In genomic region chr16:50604065-50604418, GRCh38 we compare ENCODE assay signal across 22 cellular contexts. TPM values are rescaled to one million over a fixed set of nuclear protein-coding genes. Genes with fewer than 3 reads are reported as not detected.
DNase-seq lines count a peak whose midpoint lies in the region; ATAC-seq and TF ChIP-seq lines count a peak whose summit lies in the region.
"Had no signal": no experiment of that assay in that cellular context is flagged by ENCODE, and none has a peak within 500 bp of the region (broad histone marks: within the 10 kb centered on the region; RNA-seq: fewer than 3 reads in every experiment).

No MANE protein-coding gene starts in this region.

- no peaks in the 10 kb centered on the region for H3K27me3 ChIP-seq in esophagus (ENCODE audit: control insufficient read depth in 1 of 2, insufficient read depth in 2 of 2, low read length in 2 of 2)
- H3K27me3 ChIP-seq in transverse colon: no peaks in the 10 kb centered on the region

- in situ Hi-C loops in transverse colon (cut with MboI; ENCODE audit: low pct_ligation_motif_present in 1 of 4, low pct_unique_long_range_greater_than_20kb in 1 of 4, low sequenced_read_pairs in 3 of 4): no loop called here

- ATAC-seq in T-helper 17 cell: no peak
- no peak for ATAC-seq in GM18870 (IDR thresholded peaks at IDR 0.05; ENCODE audit: unreplicated experiment)
- ATAC-seq in stimulated activated naive B cell treated with anti-CD40 and anti-IgM and Interleukin-4, amounts not matched to agents 10 μg/mL and 1 μg/mL and 100 μg/mL, for 72 hours (replicated peaks): no peak
- ATAC-seq: activated CD8-positive, alpha-beta T cell treated with anti-CD3 and anti-CD28 coated beads for 36 hours; activated T-cell treated with anti-CD3 and anti-CD28 coated beads, Interleukin-2, amount 50 U/mL, for 4 hours had no signal

- H3K4me1 ChIP-seq in esophagus (ENCODE audit: control insufficient read depth in 2 of 2, insufficient read depth in 2 of 2, low read length in 1 of 2): peaks cover 17 to 23% of the 10 kb centered on the region in 2 donors
- peaks cover 29 to 53% (median 40%) of the 10 kb centered on the region in 4 donors for H3K4me1 ChIP-seq in transverse colon

- H3K27ac ChIP-seq in esophagus (ENCODE audit: low read depth in 2 of 2, low read length in 1 of 2) (peak overlapping the region; percentile 73 to 86), transverse colon (peak overlapping the region; percentile 65 to 86 (median 80))

- TF ChIP-seq POLR2A in transverse colon (IDR thresholded peaks at IDR 0.05): no peak

- H3K4me1 Mint-ChIP-seq in T-helper 17 cell (peaks cover 30% of the 10 kb centered on the region), nephron progenitor cell (peaks cover 81% of the 10 kb centered on the region)
- peaks cover 0 to 3% of the 10 kb centered on the region in 2 donors for H3K4me1 Mint-ChIP-seq in stimulated activated naive B cell treated with anti-CD40 and anti-IgM and Interleukin-4, amounts not matched to agents 10 μg/mL and 1 μg/mL and 100 μg/mL, for 72 hours
- H3K4me1 Mint-ChIP-seq: B cell had no signal

- DNase-seq in T-helper 17 cell: no peak
- no peak for DNase-seq in nephron progenitor cell
- no peak for DNase-seq in transverse colon
- no peak for DNase-seq in stimulated activated naive B cell treated with anti-CD40 and anti-IgM and Interleukin-4, amounts not matched to agents 10 μg/mL and 1 μg/mL and 100 μg/mL, for 72 hours
- DNase-seq in SIG-M5 treated with dmso at 0.1 percent for 504 hours (lab: John Stamatoyannopoulos, UW; ENCODE audit: unreplicated experiment): no peak
- DNase-seq: activated CD8-positive, alpha-beta T cell treated with anti-CD3 and anti-CD28 coated beads for 36 hours; activated T-cell treated with anti-CD3 and anti-CD28 coated beads, Interleukin-2, amount 50 U/mL, for 4 hours; cortex of kidney; GDM1; hippocampal formation; NCI-H526 treated with DMSO at 0.1 percent for 48 hours; OCI-M1; SHP77 treated with DMSO at 0.1 percent for 48 hours; stimulated activated CD8-positive, alpha-beta memory T cell treated with anti-CD3 and anti-CD28 coated beads, Interleukin-4, amount 100 ng/mL, for 48 hours had no signal

- H3K9me3 ChIP-seq in T-helper 17 cell (ENCODE audit: control insufficient read depth, low read length, poor library complexity, severe bottlenecking) (no peaks in the 10 kb centered on the region), esophagus (ENCODE audit: control insufficient read depth in 2 of 2, insufficient read depth in 1 of 2, low read depth in 1 of 2, low read length in 1 of 2) (no peaks in the 10 kb centered on the region), transverse colon (no peaks in the 10 kb centered on the region)

- H3K9me3 Mint-ChIP-seq in nephron progenitor cell: no peaks in the 10 kb centered on the region
- no peaks in the 10 kb centered on the region for H3K9me3 Mint-ChIP-seq in stimulated activated naive B cell treated with anti-CD40 and anti-IgM and Interleukin-4, amounts not matched to agents 10 μg/mL and 1 μg/mL and 100 μg/mL, for 72 hours
- H3K9me3 Mint-ChIP-seq: activated CD8-positive, alpha-beta T cell treated with anti-CD3 and anti-CD28 coated beads for 36 hours; activated T-cell treated with anti-CD3 and anti-CD28 coated beads, Interleukin-2, amount 50 U/mL, for 4 hours; brain; T-helper 1 cell treated with Interleukin-12 subunit alpha and Interleukin-12 subunit beta and Interleukin-4 antibody, amounts not matched to agents 30 μg/mL and 1 μg/mL, for 36 hours; WTC11 had no signal

- no peaks in the 10 kb centered on the region for H3K36me3 ChIP-seq in esophagus (ENCODE audit: control insufficient read depth in 2 of 2, insufficient read depth in 2 of 2, low read length in 1 of 2)
- H3K36me3 ChIP-seq in transverse colon: no peaks in the 10 kb centered on the region

- peak overlapping the region; percentile 89 for H3K27ac Mint-ChIP-seq in T-helper 17 cell
- H3K27ac Mint-ChIP-seq in nephron progenitor cell: peak overlapping the region; percentile 97
- H3K27ac Mint-ChIP-seq in stimulated activated naive B cell treated with anti-CD40 and anti-IgM and Interleukin-4, amounts not matched to agents 10 μg/mL and 1 μg/mL and 100 μg/mL, for 72 hours: no peak overlapping the region
- H3K27ac Mint-ChIP-seq: activated CD8-positive, alpha-beta T cell treated with anti-CD3 and anti-CD28 coated beads for 36 hours; activated naive CD8-positive, alpha-beta T cell; B cell; progenitor cell of endocrine pancreas; T-helper 1 cell treated with Interleukin-12 subunit alpha and Interleukin-12 subunit beta and Interleukin-4 antibody, amounts not matched to agents 30 μg/mL and 1 μg/mL, for 36 hours had no signal

- TF ChIP-seq CTCF in nephron progenitor cell (IDR thresholded peaks at IDR 0.05): no peak
- TF ChIP-seq CTCF in transverse colon (IDR thresholded peaks at IDR 0.05): no peak

- TF ChIP-seq EP300 in transverse colon (IDR thresholded peaks at IDR 0.05; ENCODE audit: low read depth): no peak

- H3K27me3 Mint-ChIP-seq in T-helper 17 cell (no peaks in the 10 kb centered on the region), nephron progenitor cell (ENCODE audit: low read depth, poor library complexity) (peaks cover 3% of the 10 kb centered on the region)
- H3K27me3 Mint-ChIP-seq in stimulated activated naive B cell treated with anti-CD40 and anti-IgM and Interleukin-4, amounts not matched to agents 10 μg/mL and 1 μg/mL and 100 μg/mL, for 72 hours: no peaks in the 10 kb centered on the region
- H3K27me3 Mint-ChIP-seq: activated CD8-positive, alpha-beta T cell treated with anti-CD3 and anti-CD28 coated beads for 36 hours; activated naive CD8-positive, alpha-beta T cell; B cell had no signal

- no peak overlapping the region for H3K4me3 ChIP-seq in esophagus (ENCODE audit: low read depth in 1 of 2, low read length in 2 of 2)
- no peak overlapping the region for H3K4me3 ChIP-seq in transverse colon

- H3K36me3 Mint-ChIP-seq in T-helper 17 cell (ENCODE audit: low read depth): no peaks in the 10 kb centered on the region
- H3K36me3 Mint-ChIP-seq in nephron progenitor cell (ENCODE audit: low read depth): peaks cover 9% of the 10 kb centered on the region
- no peaks in the 10 kb centered on the region for H3K36me3 Mint-ChIP-seq in stimulated activated naive B cell treated with anti-CD40 and anti-IgM and Interleukin-4, amounts not matched to agents 10 μg/mL and 1 μg/mL and 100 μg/mL, for 72 hours
- H3K36me3 Mint-ChIP-seq: activated naive CD8-positive, alpha-beta T cell; brain; WTC11 had no signal

- no peak overlapping the region for H3K4me3 Mint-ChIP-seq in T-helper 17 cell
- H3K4me3 Mint-ChIP-seq in nephron progenitor cell: no peak overlapping the region
- no peak overlapping the region for H3K4me3 Mint-ChIP-seq in stimulated activated naive B cell treated with anti-CD40 and anti-IgM and Interleukin-4, amounts not matched to agents 10 μg/mL and 1 μg/mL and 100 μg/mL, for 72 hours
- H3K4me3 Mint-ChIP-seq: activated CD8-positive, alpha-beta T cell treated with anti-CD3 and anti-CD28 coated beads for 36 hours; activated naive CD8-positive, alpha-beta T cell; activated T-cell treated with anti-CD3 and anti-CD28 coated beads, Interleukin-2, amount 50 U/mL, for 4 hours; B cell; brain; T-helper 1 cell treated with Interleukin-12 subunit alpha and Interleukin-12 subunit beta and Interleukin-4 antibody, amounts not matched to agents 30 μg/mL and 1 μg/mL, for 36 hours; WTC11 had no signal

- 51 to 86% methylated on average over 2 of the region's 2 CpGs for WGBS in esophagus, 2 donors
- WGBS in transverse colon (ENCODE audit: low coverage in 1 of 2), 2 donors: 40 to 71% methylated on average over 1 to 2 of the region's 2 CpGs

- intact Hi-C loops in transverse colon (cut with DNase I; ENCODE audit: low total_unique reads): no loop called here

RNA-seq across cellular contexts. Expression of gene NKD1, which starts 55.8 kb away (rescaled TPM):
- total RNA-seq in T-helper 17 cell (1 to 10 TPM; 1.5 to 2.8 TPM), transverse colon (10 to 100 TPM in 1 of 4 donors, 1 to 10 TPM in 3; 1.7 to 98.1 (median 2.5) TPM)
- polyA plus RNA-seq in esophagus: 1 to 10 TPM; 1.1 to 2.0 TPM
